9 cellular contexts compared by ENCODE assay signal in genomic region chr1:161228032-161228431, GRCh38. TPM values are rescaled to one million over a fixed set of nuclear protein-coding genes. Genes with fewer than 3 reads are reported as not detected.
DNase-seq lines count a peak whose midpoint lies in the region; ATAC-seq and TF ChIP-seq lines count a peak whose summit lies in the region.
"Had no signal": no experiment of that assay in that cellular context is flagged by ENCODE, and none has a peak within 500 bp of the region (broad histone marks: within the 10 kb centered on the region; RNA-seq: fewer than 3 reads in every experiment).

No MANE protein-coding gene starts in this region.

- H3K9ac ChIP-seq in BLaER1 (no peak overlapping the region), HCT116 (ENCODE audit: low read length) (no peak overlapping the region)

- POLR2A ChIA-PET in HCT116 (lab: Charles Lee), result no interaction called here

- H3K27ac ChIP-seq in BLaER1 (peak overlapping the region; percentile 8; the same call in 1 of the 2 replicates), HCT116 (ENCODE audit: low read depth, low read length) (peak overlapping the region; percentile 69; the same call in 1 of the 2 replicates), right lobe of liver (peak overlapping the region in 2 of 3 donors; percentile 58 to 73), caudate nucleus (ENCODE audit: low read depth, low read length) (no peak overlapping the region)

- H3K4me2 ChIP-seq in BLaER1 (peak overlapping the region; percentile 95), HCT116 (ENCODE audit: low read length) (peak overlapping the region; percentile 93)

- peaks cover 33% of the 10 kb centered on the region for H3K36me3 Mint-ChIP-seq in activated T-helper 2 cell treated with anti-CD3 and anti-CD28 coated beads, Interferon-gamma antibody, Interleukin-2, Interleukin-4, amounts not matched to agents 10 μg/mL and 5 μg/mL and 100 μg/mL, durations not matched to agents 14 hours and 24 hours and 36 hours (ENCODE audit: low read depth)

- peaks cover 23% of the 10 kb centered on the region for H3K4me1 Mint-ChIP-seq in activated T-helper 2 cell treated with anti-CD3 and anti-CD28 coated beads, Interferon-gamma antibody, Interleukin-2, Interleukin-4, amounts not matched to agents 10 μg/mL and 5 μg/mL and 100 μg/mL, durations not matched to agents 14 hours and 24 hours and 36 hours (ENCODE audit: low read depth)

- BruUV-seq in HCT116 (replicated peaks; lab: Mats Ljungman, UMichigan), result no TSS peak

- RAD21 ChIA-PET in HCT116 (lab: Charles Lee; ENCODE audit: low non-redundant PET in 1 of 2, low total read pairs in 2 of 2, uncharacterized antibody in 2 of 2, unreplicated experiment in 2 of 2), result interaction anchor here in 1 of 2 experiments (1.3 kb wide), 1 partner anchor 63 kb away, joined by 5 read pairs; no protein-coding TSS in a partner anchor

- peaks cover 31% of the 10 kb centered on the region for H3K36me3 ChIP-seq in BLaER1
- peaks cover 4 to 17% of the 10 kb centered on the region in 2 experiments for H3K36me3 ChIP-seq in HCT116 (ENCODE audit: control insufficient read depth in 1 of 2, insufficient read depth in 2 of 2, low read length in 2 of 2)
- peaks cover 0 to 47% (median 23%) of the 10 kb centered on the region in 4 donors for H3K36me3 ChIP-seq in right lobe of liver

- no peak for TF ChIP-seq CTCF in HCT116 (IDR thresholded peaks at IDR 0.05 in 2 of 3, conservative IDR thresholded peaks at IDR 0.05 in 1 of 3; ENCODE audit: borderline replicate concordance in 1 of 3, insufficient read depth in 1 of 3, low read depth in 2 of 3, low read length in 2 of 3)
- TF ChIP-seq CTCF in right lobe of liver (IDR thresholded peaks at IDR 0.05), result no peak

- H3K27me3 ChIP-seq in BLaER1, result no peaks in the 10 kb centered on the region
- H3K27me3 ChIP-seq in HCT116 (ENCODE audit: insufficient read depth, low read length), result no peaks in the 10 kb centered on the region
- H3K27me3 ChIP-seq in right lobe of liver, result no peaks in the 10 kb centered on the region

- intact Hi-C loops in HCT116 (cut with micrococcal nuclease) (no loop called here), right lobe of liver (cut with DNase I) (no loop called here)
- intact Hi-C loops in activated T-helper 2 cell treated with anti-CD3 and anti-CD28 coated beads, Interferon-gamma antibody, Interleukin-2, Interleukin-4, amounts not matched to agents 10 μg/mL and 5 μg/mL and 100 μg/mL, durations not matched to agents 14 hours and 24 hours and 36 hours (cut with micrococcal nuclease), result no loop called here

- H4K20me1 ChIP-seq in BLaER1 (no peaks in the 10 kb centered on the region), HCT116 (ENCODE audit: insufficient read depth) (no peaks in the 10 kb centered on the region)

- H3K4me1 ChIP-seq in BLaER1, result peaks cover 27% of the 10 kb centered on the region
- peaks cover 14 to 24% of the 10 kb centered on the region in 2 experiments; a peak in 3 of 4 replicates for H3K4me1 ChIP-seq in HCT116 (ENCODE audit: control insufficient read depth in 1 of 2, insufficient read depth in 2 of 2, low read length in 2 of 2)
- H3K4me1 ChIP-seq in right lobe of liver, result peaks cover 0 to 37% (median 5%) of the 10 kb centered on the region in 4 donors

- peak overlapping the region; percentile 100 for H3K4me3 Mint-ChIP-seq in activated T-helper 2 cell treated with anti-CD3 and anti-CD28 coated beads, Interferon-gamma antibody, Interleukin-2, Interleukin-4, amounts not matched to agents 10 μg/mL and 5 μg/mL and 100 μg/mL, durations not matched to agents 14 hours and 24 hours and 36 hours (ENCODE audit: low read depth)

- peak overlapping the region; percentile 11 for H3K27ac Mint-ChIP-seq in activated T-helper 2 cell treated with anti-CD3 and anti-CD28 coated beads, Interferon-gamma antibody, Interleukin-2, Interleukin-4, amounts not matched to agents 10 μg/mL and 5 μg/mL and 100 μg/mL, durations not matched to agents 14 hours and 24 hours and 36 hours

- H3K27me3 Mint-ChIP-seq in activated T-helper 2 cell treated with anti-CD3 and anti-CD28 coated beads, Interferon-gamma antibody, Interleukin-2, Interleukin-4, amounts not matched to agents 10 μg/mL and 5 μg/mL and 100 μg/mL, durations not matched to agents 14 hours and 24 hours and 36 hours (ENCODE audit: low read depth), result no peaks in the 10 kb centered on the region

- H3K9me3 ChIP-seq in BLaER1 (no peaks in the 10 kb centered on the region), HCT116 (ENCODE audit: control insufficient read depth in 1 of 2, insufficient read depth in 1 of 2, low read depth in 1 of 2, low read length in 2 of 2) (no peaks in the 10 kb centered on the region), right lobe of liver (no peaks in the 10 kb centered on the region)

- DNase-seq in HCT116 (ENCODE audit: low read depth, low spot score) (no peak), right lobe of liver (peak in 1 of 3 donors; percentile 57), caudate nucleus (lab: John Stamatoyannopoulos, UW) (no peak), NCI-H2227 (lab: John Stamatoyannopoulos, UW; ENCODE audit: unreplicated experiment) (no peak), DMS79 treated with DMSO at 0.1 percent for 48 hours (lab: John Stamatoyannopoulos, UW) (no peak)
- no peak for DNase-seq in activated T-helper 2 cell treated with anti-CD3 and anti-CD28 coated beads, Interferon-gamma antibody, Interleukin-2, Interleukin-4, amounts not matched to agents 10 μg/mL and 5 μg/mL and 100 μg/mL, durations not matched to agents 14 hours and 24 hours and 36 hours (ENCODE audit: low spot score)

- no peak for ATAC-seq in HCT116
- no peak for ATAC-seq in right lobe of liver
- no peak for ATAC-seq in HG02588 (IDR thresholded peaks at IDR 0.05; ENCODE audit: unreplicated experiment)

- H2AFZ ChIP-seq in HCT116 (ENCODE audit: low read depth, low read length, poor library complexity, severe bottlenecking), result no peak overlapping the region

- H3K4me3 ChIP-seq in BLaER1 (0 out of 2 replicates have a peak overlapping the region, but pooled peaks have one; percentile 78), HCT116 (replicated peaks in 1 of 2; ENCODE audit: low read depth in 1 of 2, low read length in 2 of 2) (no peak overlapping the region), right lobe of liver (no peak overlapping the region)

- CTCF ChIA-PET in HCT116 (lab: Charles Lee), result interaction anchor here (3.0 to 3.1 kb wide), 3 partner anchors 64 to 154 kb away, joined by 20 to 46 read pairs (median 26); no protein-coding TSS in a partner anchor

- H3K9me3 Mint-ChIP-seq in activated T-helper 2 cell treated with anti-CD3 and anti-CD28 coated beads, Interferon-gamma antibody, Interleukin-2, Interleukin-4, amounts not matched to agents 10 μg/mL and 5 μg/mL and 100 μg/mL, durations not matched to agents 14 hours and 24 hours and 36 hours, result no peaks in the 10 kb centered on the region

- no peak for TF ChIP-seq RAD21 in HCT116 (IDR thresholded peaks at IDR 0.05; ENCODE audit: low read depth)

- no peaks in the 10 kb centered on the region for H3K79me2 ChIP-seq in HCT116 (ENCODE audit: insufficient read depth, low read length)

- TF ChIP-seq POLR2A in HCT116 (IDR thresholded peaks at IDR 0.05; ENCODE audit: borderline replicate concordance, extremely low read depth, insufficient read depth, insufficient read length) (no peak), right lobe of liver (IDR thresholded peaks at IDR 0.05) (no peak)

- H3K9me2 ChIP-seq in HCT116 (ENCODE audit: insufficient read depth), result no peaks in the 10 kb centered on the region

- 70% methylated on average over 7 of the region's 7 CpGs for whole genome bisulfite sequencing in right lobe of liver (ENCODE audit: insufficient coverage, low coverage, low lambda C conversion rate, missing lambda C conversion rate)

TF ChIP-seq in HCT116, 20 proteins besides CTCF, POLR2A, EP300 and RAD21:
- TF ChIP-seq ELF1 (IDR thresholded peaks at IDR 0.05; ENCODE audit: borderline replicate concordance, low read depth), result no peak
- no peak for TF ChIP-seq SRF (IDR thresholded peaks at IDR 0.05; ENCODE audit: low read depth)
- no peak for TF ChIP-seq TCF7L2 (IDR thresholded peaks at IDR 0.05; ENCODE audit: borderline replicate concordance, extremely low read depth, insufficient read depth, insufficient read length)
- TF ChIP-seq POLR2AphosphoS5 (IDR thresholded peaks at IDR 0.05; ENCODE audit: low read depth, low read length), result no peak
- TF ChIP-seq SP1 (IDR thresholded peaks at IDR 0.05; ENCODE audit: low read depth), result no peak
TF ChIP-seq in HCT116: peak in this region for 0.

RNA-seq across cellular contexts. Expression of gene TOMM40L, which starts 2.2 kb away (rescaled TPM):
- total RNA-seq in HCT116 (2021; ENCODE audit: unreplicated experiment) (9.8 TPM), right lobe of liver (10 to 100 TPM in 3 of 6 experiments, 1 to 10 TPM in 3; 4.3 to 18.5 (median 8.1) TPM)
- polyA plus RNA-seq in HCT116 (2012), result 4.8 and 6.1 TPM in 2 replicates
- total RNA-seq in activated T-helper 2 cell treated with anti-CD3 and anti-CD28 coated beads, Interferon-gamma antibody, Interleukin-2, Interleukin-4, amounts not matched to agents 10 μg/mL and 5 μg/mL and 100 μg/mL, durations not matched to agents 14 hours and 24 hours and 36 hours, result 22.7 and 24.9 TPM in 2 replicates

RNA-seq across cellular contexts. Expression of gene APOA2, which starts 4.6 kb away (rescaled TPM):
- total RNA-seq in HCT116 (2021; ENCODE audit: unreplicated experiment) (not detected), right lobe of liver (over 10,000 TPM in 2 of 6 experiments, 1,000 to 10,000 TPM in 4; 3,802 to 16,527 (median 7,524) TPM)
- polyA plus RNA-seq in HCT116 (2012), result 0.40 TPM in 1 of 2 replicates, not detected in the other
- total RNA-seq in activated T-helper 2 cell treated with anti-CD3 and anti-CD28 coated beads, Interferon-gamma antibody, Interleukin-2, Interleukin-4, amounts not matched to agents 10 μg/mL and 5 μg/mL and 100 μg/mL, durations not matched to agents 14 hours and 24 hours and 36 hours, result not detected in 2 replicates
- total RNA-seq: myocyte had no signal

RNA-seq across cellular contexts. Expression of gene NR1I3, which starts 10.0 kb away (rescaled TPM):
- total RNA-seq in HCT116 (2021; ENCODE audit: unreplicated experiment), result not detected
- polyA plus RNA-seq in HCT116 (2012), result 0.06 and 0.26 TPM in 2 replicates
- total RNA-seq in activated T-helper 2 cell treated with anti-CD3 and anti-CD28 coated beads, Interferon-gamma antibody, Interleukin-2, Interleukin-4, amounts not matched to agents 10 μg/mL and 5 μg/mL and 100 μg/mL, durations not matched to agents 14 hours and 24 hours and 36 hours, result not detected in 2 replicates
- total RNA-seq in right lobe of liver, result 100 to 1,000 TPM in 3 of 6 experiments, 10 to 100 TPM in 3; 24.1 to 169 (median 85.7) TPM
- total RNA-seq: myocyte had no signal

RNA-seq across cellular contexts. Expression of gene FCER1G, which starts 12.9 kb away (rescaled TPM):
- 0.86 TPM for total RNA-seq in HCT116 (2021; ENCODE audit: unreplicated experiment)
- 0.61 TPM in 1 of 2 replicates, not detected in the other for polyA plus RNA-seq in HCT116 (2012)
- 0.60 and 0.71 TPM in 2 replicates for total RNA-seq in activated T-helper 2 cell treated with anti-CD3 and anti-CD28 coated beads, Interferon-gamma antibody, Interleukin-2, Interleukin-4, amounts not matched to agents 10 μg/mL and 5 μg/mL and 100 μg/mL, durations not matched to agents 14 hours and 24 hours and 36 hours
- total RNA-seq in right lobe of liver, result 10 to 100 TPM; 11.5 to 54.0 (median 19.0) TPM
- total RNA-seq: myocyte had no signal

RNA-seq across cellular contexts. Expression of gene NDUFS2, which starts 25.9 kb away (rescaled TPM):
- total RNA-seq in HCT116 (2021; ENCODE audit: unreplicated experiment) (82.7 TPM), right lobe of liver (100 to 1,000 TPM in 5 of 6 experiments, 10 to 100 TPM in 1; 91.1 to 157 (median 107) TPM)
- polyA plus RNA-seq in HCT116 (2012), result 99.1 and 108 TPM in 2 replicates
- total RNA-seq in activated T-helper 2 cell treated with anti-CD3 and anti-CD28 coated beads, Interferon-gamma antibody, Interleukin-2, Interleukin-4, amounts not matched to agents 10 μg/mL and 5 μg/mL and 100 μg/mL, durations not matched to agents 14 hours and 24 hours and 36 hours, result 79.0 and 91.5 TPM in 2 replicates

Comparison
In these comparisons a context has a peak if more than half of its experiments do, and no peak if none do; other contexts are left out.
1. RNA of gene APOA2, which starts 4.6 kb away (total RNA-seq): 3,802 to 16,527 TPM in right lobe of liver; not detected in HCT116 (single experiment) and not detected in activated T-helper 2 cell treated with anti-CD3 and anti-CD28 coated beads, Interferon-gamma antibody, Interleukin-2, Interleukin-4, amounts not matched to agents 10 μg/mL and 5 μg/mL and 100 μg/mL, durations not matched to agents 14 hours and 24 hours and 36 hours; every median in the first group is over 1,000 times any median in the second.
2. RNA of gene NR1I3, which starts 10.0 kb away (total RNA-seq): 24.1 to 169 TPM in right lobe of liver; not detected in HCT116 (single experiment) and not detected in activated T-helper 2 cell treated with anti-CD3 and anti-CD28 coated beads, Interferon-gamma antibody, Interleukin-2, Interleukin-4, amounts not matched to agents 10 μg/mL and 5 μg/mL and 100 μg/mL, durations not matched to agents 14 hours and 24 hours and 36 hours; every median in the first group is over 10 times any median in the second.